ENCODE assay signal across 13 cellular contexts in genomic region chr2:218008060-218009040, GRCh38. TPM values are rescaled to one million over a fixed set of nuclear protein-coding genes. Genes with fewer than 3 reads are reported as not detected.
A peak's percentile ranks its signal among the peaks of the same experiment; 100 is the strongest.
DNase-seq lines count a peak whose midpoint lies in the region; ATAC-seq and TF ChIP-seq lines count a peak whose summit lies in the region.
"Had no signal": no experiment of that assay in that cellular context is flagged by ENCODE, and none has a peak within 500 bp of the region (broad histone marks: within the 10 kb centered on the region; RNA-seq: fewer than 3 reads in every experiment).

No MANE protein-coding gene starts in this region.

- POLR2A ChIA-PET in RWPE1 (lab: Yijun Ruan, JAX; ENCODE audit: low non-redundant PET), result no interaction called here

- H3K27me3 ChIP-seq in thoracic aorta (replicated peaks; ENCODE audit: insufficient read depth), result no peaks in the 10 kb centered on the region

- no peak overlapping the region for H3K4me3 ChIP-seq in fibroblast of pulmonary artery (replicated peaks; ENCODE audit: low read depth, low read length)
- peak overlapping the region; percentile 84 for H3K4me3 ChIP-seq in thoracic aorta
- H3K4me3 ChIP-seq: hepatocyte had no signal

- no peak overlapping the region for H3K27ac Mint-ChIP-seq in stimulated activated effector memory CD8-positive, alpha-beta T cell treated with anti-CD3 and anti-CD28 coated beads, Interleukin-12 subunit alpha, Interleukin-12 subunit beta, amount 100 ng/mL, for 72 hours
- H3K27ac Mint-ChIP-seq: activated naive CD4-positive, alpha-beta T cell treated with anti-CD3 and anti-CD28 coated beads, Interleukin-2, amount 10 ng/mL, durations not matched to agents 7 days and 5 days had no signal

- TF ChIP-seq CTCF in RWPE1 (conservative IDR thresholded peaks at IDR 0.05; ENCODE audit: low read depth), result no peak
- TF ChIP-seq CTCF in fibroblast of pulmonary artery (IDR thresholded peaks at IDR 0.05; ENCODE audit: low read length, missing control alignments), result no peak
- no peak for TF ChIP-seq CTCF in thoracic aorta (IDR thresholded peaks at IDR 0.05)

- no peak overlapping the region for H3K4me3 Mint-ChIP-seq in stimulated activated effector memory CD8-positive, alpha-beta T cell treated with anti-CD3 and anti-CD28 coated beads, Interleukin-12 subunit alpha, Interleukin-12 subunit beta, amount 100 ng/mL, for 72 hours
- H3K4me3 Mint-ChIP-seq: activated naive CD4-positive, alpha-beta T cell treated with anti-CD3 and anti-CD28 coated beads, Interleukin-2, amount 10 ng/mL, durations not matched to agents 7 days and 5 days had no signal

- no peaks in the 10 kb centered on the region for H3K36me3 Mint-ChIP-seq in stimulated activated effector memory CD8-positive, alpha-beta T cell treated with anti-CD3 and anti-CD28 coated beads, Interleukin-12 subunit alpha, Interleukin-12 subunit beta, amount 100 ng/mL, for 72 hours
- H3K36me3 Mint-ChIP-seq: activated naive CD4-positive, alpha-beta T cell treated with anti-CD3 and anti-CD28 coated beads, Interleukin-2, amount 10 ng/mL, durations not matched to agents 7 days and 5 days; naive thymus-derived CD8-positive, alpha-beta T cell had no signal

- DNase-seq in ELF-1 (ENCODE audit: low read depth, low spot score), result peak; percentile 71
- DNase-seq in RWPE1 (ENCODE audit: low spot score), result no peak
- DNase-seq in fibroblast of pulmonary artery (ENCODE audit: low read depth), result peak; percentile 44
- no peak for DNase-seq in thoracic aorta (ENCODE audit: low spot score)
- DNase-seq in dedifferentiated amniotic fluid mesenchymal stem cell (ENCODE audit: extremely low spot score), result no peak
- DNase-seq in stimulated activated effector memory CD8-positive, alpha-beta T cell treated with anti-CD3 and anti-CD28 coated beads, Interleukin-12 subunit alpha, Interleukin-12 subunit beta, amount 100 ng/mL, for 72 hours (ENCODE audit: low spot score in 2 of 2), result no peak
- no peak for DNase-seq in SKM-1 (lab: John Stamatoyannopoulos, UW; ENCODE audit: unreplicated experiment)
- DNase-seq: activated naive CD4-positive, alpha-beta T cell treated with anti-CD3 and anti-CD28 coated beads, Interleukin-2, amount 10 ng/mL, durations not matched to agents 7 days and 5 days; Caco-2; naive thymus-derived CD8-positive, alpha-beta T cell; stimulated activated naive CD4-positive, alpha-beta T cell had no signal

- peaks cover 8% of the 10 kb centered on the region for H3K4me1 Mint-ChIP-seq in stimulated activated effector memory CD8-positive, alpha-beta T cell treated with anti-CD3 and anti-CD28 coated beads, Interleukin-12 subunit alpha, Interleukin-12 subunit beta, amount 100 ng/mL, for 72 hours

- no peaks in the 10 kb centered on the region for H3K36me3 ChIP-seq in thoracic aorta

- CTCF ChIA-PET in RWPE1 (lab: Yijun Ruan, JAX), result interaction anchor here (0.6 to 1.4 kb wide), 4 partner anchors 219 to 642 kb away, joined by 3 to 5 read pairs (median 3); no protein-coding TSS in a partner anchor

- ATAC-seq in thoracic aorta (ENCODE audit: insufficient number of reproducible peaks, low FRiP score, low read depth), result no peak
- no peak for ATAC-seq in stimulated activated effector memory CD8-positive, alpha-beta T cell treated with anti-CD3 and anti-CD28 coated beads, Interleukin-12 subunit alpha, Interleukin-12 subunit beta, amount 100 ng/mL, for 72 hours
- ATAC-seq: HCT116; naive thymus-derived CD8-positive, alpha-beta T cell had no signal

- H3K4me1 ChIP-seq in thoracic aorta (ENCODE audit: control insufficient read depth in 1 of 2, low read depth in 2 of 2), result peaks cover 25 to 71% of the 10 kb centered on the region in 2 donors
- H3K4me1 ChIP-seq: Caco-2 had no signal

- peak overlapping the region; percentile 73 for H3K27ac ChIP-seq in RWPE1
- peak overlapping the region in 1 of 2 donors; percentile 21 for H3K27ac ChIP-seq in thoracic aorta
- H3K27ac ChIP-seq: hepatocyte had no signal

- no peaks in the 10 kb centered on the region for H3K9me3 ChIP-seq in thoracic aorta
- H3K9me3 ChIP-seq: Caco-2 had no signal

- H3K9me3 Mint-ChIP-seq in stimulated activated effector memory CD8-positive, alpha-beta T cell treated with anti-CD3 and anti-CD28 coated beads, Interleukin-12 subunit alpha, Interleukin-12 subunit beta, amount 100 ng/mL, for 72 hours, result no peaks in the 10 kb centered on the region
- H3K9me3 Mint-ChIP-seq: activated naive CD4-positive, alpha-beta T cell treated with anti-CD3 and anti-CD28 coated beads, Interleukin-2, amount 10 ng/mL, durations not matched to agents 7 days and 5 days; naive thymus-derived CD8-positive, alpha-beta T cell had no signal

RNA-seq across cellular contexts. Expression of gene TNS1, which starts 5.6 kb away (rescaled TPM):
- 1,000 to 10,000 TPM; 1,836 to 2,296 TPM for total RNA-seq in thoracic aorta

Comparison
In these comparisons a context has a peak if more than half of its experiments do, and no peak if none do; other contexts are left out.
1. DNase-seq: peak in ELF-1 (single experiment) and fibroblast of pulmonary artery (single experiment); none in RWPE1 (single experiment), thoracic aorta (single experiment), dedifferentiated amniotic fluid mesenchymal stem cell (single experiment), stimulated activated effector memory CD8-positive, alpha-beta T cell treated with anti-CD3 and anti-CD28 coated beads, Interleukin-12 subunit alpha, Interleukin-12 subunit beta, amount 100 ng/mL, for 72 hours (0 of 2) and SKM-1 (single experiment).